Comparison of ENCODE assay signal across 19 cellular contexts in genomic region chr5:151191661-151192060, GRCh38. TPM values are rescaled to one million over a fixed set of nuclear protein-coding genes. Genes with fewer than 3 reads are reported as not detected.
DNase-seq lines count a peak whose midpoint lies in the region; ATAC-seq, FAIRE-seq and TF ChIP-seq lines count a peak whose summit lies in the region.
"Had no signal": no experiment of that assay in that cellular context is flagged by ENCODE, and none has a peak within 500 bp of the region (broad histone marks: within the 10 kb centered on the region; RNA-seq: fewer than 3 reads in every experiment).

No MANE protein-coding gene starts in this region.

- TF ChIP-seq CTCF in activated CD8-positive, alpha-beta T cell treated with anti-CD3 and anti-CD28 coated beads for 36 hours (IDR thresholded peaks at IDR 0.05) = no peak
- TF ChIP-seq CTCF in RWPE2 (IDR thresholded peaks at IDR 0.05; ENCODE audit: poor library complexity, severe bottlenecking) (no peak), epithelial cell of esophagus (IDR thresholded peaks at IDR 0.05; ENCODE audit: insufficient read depth, low read depth, low read length, missing control alignments) (no peak), esophagus muscularis mucosa (IDR thresholded peaks at IDR 0.05) (no peak)

- no peak overlapping the region for H3K4me3 Mint-ChIP-seq in activated CD8-positive, alpha-beta T cell treated with anti-CD3 and anti-CD28 coated beads for 36 hours
- no peak overlapping the region for H3K4me3 Mint-ChIP-seq in activated CD8-positive, alpha-beta T cell treated with anti-CD3 and anti-CD28 coated beads, Interleukin-2, amount 10 ng/mL, durations not matched to agents 7 days and 5 days
- no peak overlapping the region for H3K4me3 Mint-ChIP-seq in stimulated activated effector memory CD8-positive, alpha-beta T cell treated with anti-CD3 and anti-CD28 coated beads, Interleukin-12 subunit alpha, Interleukin-12 subunit beta, amount 100 ng/mL, for 72 hours
- H3K4me3 Mint-ChIP-seq: brain had no signal

- peaks cover 77% of the 10 kb centered on the region for H3K36me3 Mint-ChIP-seq in activated CD8-positive, alpha-beta T cell treated with anti-CD3 and anti-CD28 coated beads for 36 hours (ENCODE audit: low read depth)
- H3K36me3 Mint-ChIP-seq in activated CD8-positive, alpha-beta T cell treated with anti-CD3 and anti-CD28 coated beads, Interleukin-2, amount 10 ng/mL, durations not matched to agents 7 days and 5 days (ENCODE audit: low read depth) = peaks cover 90% of the 10 kb centered on the region
- peaks cover 92% of the 10 kb centered on the region for H3K36me3 Mint-ChIP-seq in stimulated activated effector memory CD8-positive, alpha-beta T cell treated with anti-CD3 and anti-CD28 coated beads, Interleukin-12 subunit alpha, Interleukin-12 subunit beta, amount 100 ng/mL, for 72 hours

- H3K4me1 Mint-ChIP-seq in activated CD8-positive, alpha-beta T cell treated with anti-CD3 and anti-CD28 coated beads for 36 hours (ENCODE audit: low read depth) = peaks cover 57% of the 10 kb centered on the region
- peaks cover 29% of the 10 kb centered on the region for H3K4me1 Mint-ChIP-seq in activated CD8-positive, alpha-beta T cell treated with anti-CD3 and anti-CD28 coated beads, Interleukin-2, amount 10 ng/mL, durations not matched to agents 7 days and 5 days (ENCODE audit: low read depth)
- H3K4me1 Mint-ChIP-seq in stimulated activated effector memory CD8-positive, alpha-beta T cell treated with anti-CD3 and anti-CD28 coated beads, Interleukin-12 subunit alpha, Interleukin-12 subunit beta, amount 100 ng/mL, for 72 hours = peaks cover 49% of the 10 kb centered on the region
- H3K4me1 Mint-ChIP-seq: brain had no signal

- H3K36me3 ChIP-seq in RWPE2 (ENCODE audit: low read depth) (no peaks in the 10 kb centered on the region), esophagus muscularis mucosa (peaks cover 0 to 53% (median 20%) of the 10 kb centered on the region in 4 donors)

- H3K9me3 Mint-ChIP-seq in activated CD8-positive, alpha-beta T cell treated with anti-CD3 and anti-CD28 coated beads for 36 hours = peaks cover 32% of the 10 kb centered on the region
- H3K9me3 Mint-ChIP-seq in activated CD8-positive, alpha-beta T cell treated with anti-CD3 and anti-CD28 coated beads, Interleukin-2, amount 10 ng/mL, durations not matched to agents 7 days and 5 days (ENCODE audit: insufficient read depth) = peaks cover 43% of the 10 kb centered on the region
- peaks cover 15% of the 10 kb centered on the region for H3K9me3 Mint-ChIP-seq in stimulated activated effector memory CD8-positive, alpha-beta T cell treated with anti-CD3 and anti-CD28 coated beads, Interleukin-12 subunit alpha, Interleukin-12 subunit beta, amount 100 ng/mL, for 72 hours

- no peak for ATAC-seq in activated CD8-positive, alpha-beta T cell treated with anti-CD3 and anti-CD28 coated beads for 36 hours
- ATAC-seq in activated CD8-positive, alpha-beta T cell treated with anti-CD3 and anti-CD28 coated beads, Interleukin-2, amount 10 ng/mL, durations not matched to agents 7 days and 5 days = no peak
- ATAC-seq in RWPE2 (ENCODE audit: low read depth) = 0 out of 3 replicates have a peak, but pooled peaks have one; percentile 23
- no peak for ATAC-seq in stimulated activated effector memory CD8-positive, alpha-beta T cell treated with anti-CD3 and anti-CD28 coated beads, Interleukin-12 subunit alpha, Interleukin-12 subunit beta, amount 100 ng/mL, for 72 hours
- ATAC-seq: right cardiac atrium, SK-N-SH treated with all-trans-retinoic acid at 6 μM for 48 hours had no signal

- no peak for FAIRE-seq in GM12891 (lab: Jason Lieb, UNC)

- H3K4me1 ChIP-seq in RWPE2 (ENCODE audit: insufficient read depth, poor library complexity, severe bottlenecking) (no peaks in the 10 kb centered on the region), esophagus muscularis mucosa (peaks cover 4 to 18% (median 11%) of the 10 kb centered on the region in 4 donors)

- no peak for DNase-seq in activated CD8-positive, alpha-beta T cell treated with anti-CD3 and anti-CD28 coated beads for 36 hours
- DNase-seq in activated CD8-positive, alpha-beta T cell treated with anti-CD3 and anti-CD28 coated beads, Interleukin-2, amount 10 ng/mL, durations not matched to agents 7 days and 5 days = no peak
- DNase-seq in RWPE2 (ENCODE audit: low spot score) (peak; percentile 21), epithelial cell of esophagus (ENCODE audit: low read depth) (peak; percentile 41), HT-29 (ENCODE audit: low spot score) (no peak), esophagus muscularis mucosa (ENCODE audit: extremely low spot score) (no peak), GM12891 (ENCODE audit: insufficient read length, low spot score) (no peak)
- DNase-seq in stimulated activated effector memory CD8-positive, alpha-beta T cell treated with anti-CD3 and anti-CD28 coated beads, Interleukin-12 subunit alpha, Interleukin-12 subunit beta, amount 100 ng/mL, for 72 hours (ENCODE audit: low spot score in 2 of 2) = no peak
- DNase-seq: activated CD4-positive, alpha-beta T cell treated with anti-CD3 and anti-CD28 coated beads, Interleukin-2, amount 50 U/mL, for 1 hour; dermis blood vessel endothelial cell; erythroblast; GDM1; HCEC 1CT; NCI-H2107; NCI-H510A treated with DMSO at 0.1 percent for 48 hours; right cardiac atrium; RPMI8226 had no signal

- WGBS in esophagus muscularis mucosa = 100% methylated on average over 1 of the region's 1 CpG

- POLR2A ChIA-PET in activated CD8-positive, alpha-beta T cell treated with anti-CD3 and anti-CD28 coated beads for 36 hours (lab: Charles Lee) = interaction anchor here (0.5 kb wide), 1 partner anchor 40 kb away, joined by 3 read pairs; no protein-coding TSS in a partner anchor
- POLR2A ChIA-PET in activated CD8-positive, alpha-beta T cell treated with anti-CD3 and anti-CD28 coated beads, Interleukin-2, amount 10 ng/mL, durations not matched to agents 7 days and 5 days (lab: Charles Lee) = interaction anchor here (0.7 kb wide), 1 partner anchor 371 kb away, joined by 3 read pairs; no protein-coding TSS in a partner anchor

- peak overlapping the region; percentile 80 for H3K27ac Mint-ChIP-seq in activated CD8-positive, alpha-beta T cell treated with anti-CD3 and anti-CD28 coated beads for 36 hours
- no peak overlapping the region for H3K27ac Mint-ChIP-seq in activated CD8-positive, alpha-beta T cell treated with anti-CD3 and anti-CD28 coated beads, Interleukin-2, amount 10 ng/mL, durations not matched to agents 7 days and 5 days
- H3K27ac Mint-ChIP-seq in stimulated activated effector memory CD8-positive, alpha-beta T cell treated with anti-CD3 and anti-CD28 coated beads, Interleukin-12 subunit alpha, Interleukin-12 subunit beta, amount 100 ng/mL, for 72 hours = peak overlapping the region; percentile 52
- H3K27ac Mint-ChIP-seq: brain had no signal

- H3K4me3 ChIP-seq in RWPE2 (ENCODE audit: severe bottlenecking) = no peak overlapping the region
- H3K4me3 ChIP-seq in epithelial cell of esophagus (ENCODE audit: low read length) = no peak overlapping the region
- H3K4me3 ChIP-seq in esophagus muscularis mucosa = no peak overlapping the region

- intact Hi-C loops in activated CD8-positive, alpha-beta T cell treated with anti-CD3 and anti-CD28 coated beads for 36 hours (cut with micrococcal nuclease) = no loop called here
- intact Hi-C loops in esophagus muscularis mucosa (cut with DNase I) = no loop called here

- no peak overlapping the region for H3K27ac ChIP-seq in RWPE2 (ENCODE audit: poor library complexity, severe bottlenecking)
- no peak overlapping the region for H3K27ac ChIP-seq in esophagus muscularis mucosa (replicated peaks in 1 of 4)

- H3K27me3 ChIP-seq in RWPE2 (ENCODE audit: insufficient read depth, poor library complexity, severe bottlenecking) (no peaks in the 10 kb centered on the region), esophagus muscularis mucosa (no peaks in the 10 kb centered on the region)

- H3K27me3 Mint-ChIP-seq in activated CD8-positive, alpha-beta T cell treated with anti-CD3 and anti-CD28 coated beads for 36 hours = no peaks in the 10 kb centered on the region
- no peaks in the 10 kb centered on the region for H3K27me3 Mint-ChIP-seq in activated CD8-positive, alpha-beta T cell treated with anti-CD3 and anti-CD28 coated beads, Interleukin-2, amount 10 ng/mL, durations not matched to agents 7 days and 5 days (ENCODE audit: low read depth)

- TF ChIP-seq POLR2A in esophagus muscularis mucosa (IDR thresholded peaks at IDR 0.05; ENCODE audit: low read depth) (no peak), GM12891 (IDR thresholded peaks at IDR 0.05; ENCODE audit: low read depth, low read length) (no peak)

- CTCF ChIA-PET in activated CD8-positive, alpha-beta T cell treated with anti-CD3 and anti-CD28 coated beads for 36 hours (lab: Charles Lee) = interaction anchor here (0.8 to 2.0 kb wide), 9 partner anchors 8 to 76 kb away, joined by 3 to 9 read pairs (median 4); partner anchors contain the start of gene CCDC69
- CTCF ChIA-PET in activated CD8-positive, alpha-beta T cell treated with anti-CD3 and anti-CD28 coated beads, Interleukin-2, amount 10 ng/mL, durations not matched to agents 7 days and 5 days (lab: Charles Lee) = interaction anchor here (0.6 to 5.2 kb wide), 9 partner anchors 9 to 144 kb away, joined by 3 to 23 read pairs (median 3); no protein-coding TSS in a partner anchor

- H3K9me3 ChIP-seq in RWPE2 (ENCODE audit: severe bottlenecking) = peaks cover 5% of the 10 kb centered on the region
- H3K9me3 ChIP-seq in esophagus muscularis mucosa = no peaks in the 10 kb centered on the region

- no peak for TF ChIP-seq EP300 in esophagus muscularis mucosa (IDR thresholded peaks at IDR 0.05)

TF ChIP-seq in GM12891, 5 proteins besides CTCF, POLR2A, EP300 and RAD21:
- TF ChIP-seq TAF1 (IDR thresholded peaks at IDR 0.05; ENCODE audit: low read depth, low read length) = no peak
- TF ChIP-seq SPI1 (IDR thresholded peaks at IDR 0.05; ENCODE audit: low read depth, low read length) = no peak
- no peak for TF ChIP-seq POLR2AphosphoS5 (IDR thresholded peaks at IDR 0.05; ENCODE audit: low read depth, low read length)
- no peak for TF ChIP-seq PAX5 (IDR thresholded peaks at IDR 0.05; ENCODE audit: insufficient read depth, low read length, severe bottlenecking)
- no peak for TF ChIP-seq POU2F2 (IDR thresholded peaks at IDR 0.05; ENCODE audit: low read depth, low read length)

RNA-seq across cellular contexts. Expression of gene CCDC69, which starts 32.2 kb away (rescaled TPM):
- total RNA-seq in activated CD8-positive, alpha-beta T cell treated with anti-CD3 and anti-CD28 coated beads for 36 hours = 10 to 100 TPM; 33.0 to 34.5 TPM
- 10 to 100 TPM; 87.6 to 92.7 TPM for total RNA-seq in activated CD8-positive, alpha-beta T cell treated with anti-CD3 and anti-CD28 coated beads, Interleukin-2, amount 10 ng/mL, durations not matched to agents 7 days and 5 days
- 0.33 and 0.50 TPM in 2 replicates for total RNA-seq in HT-29 (2014; rRNA removed; shearing (Covaris generic))
- 100 to 1,000 TPM; 217 to 341 (median 285) TPM for total RNA-seq in esophagus muscularis mucosa
- 37.1 TPM for polyA plus RNA-seq in GM12891 (2012; ENCODE audit: low read depth, missing spikeins)

RNA-seq across cellular contexts. Expression of gene ANXA6, which starts 34.1 kb away (rescaled TPM):
- 100 to 1,000 TPM; 328 to 336 TPM for total RNA-seq in activated CD8-positive, alpha-beta T cell treated with anti-CD3 and anti-CD28 coated beads for 36 hours
- 100 to 1,000 TPM; 481 to 495 TPM for total RNA-seq in activated CD8-positive, alpha-beta T cell treated with anti-CD3 and anti-CD28 coated beads, Interleukin-2, amount 10 ng/mL, durations not matched to agents 7 days and 5 days
- 3.6 and 5.3 TPM in 2 replicates for total RNA-seq in HT-29 (2014; rRNA removed; shearing (Covaris generic))
- 100 to 1,000 TPM; 232 to 442 (median 374) TPM for total RNA-seq in esophagus muscularis mucosa
- polyA plus RNA-seq in GM12891 (2012; ENCODE audit: low read depth, missing spikeins) = 409 TPM

Comparison
In these comparisons a context has a peak if more than half of its experiments do, and no peak if none do; other contexts are left out.
1. DNase-seq: peak in RWPE2 (single experiment) and epithelial cell of esophagus (single experiment); none in activated CD8-positive, alpha-beta T cell treated with anti-CD3 and anti-CD28 coated beads for 36 hours (single experiment), activated CD8-positive, alpha-beta T cell treated with anti-CD3 and anti-CD28 coated beads, Interleukin-2, amount 10 ng/mL, durations not matched to agents 7 days and 5 days (single experiment), stimulated activated effector memory CD8-positive, alpha-beta T cell treated with anti-CD3 and anti-CD28 coated beads, Interleukin-12 subunit alpha, Interleukin-12 subunit beta, amount 100 ng/mL, for 72 hours (0 of 2), HT-29 (single experiment), esophagus muscularis mucosa (single experiment) and GM12891 (single experiment).
2. RNA of gene CCDC69, which starts 32.2 kb away (total RNA-seq): 217 to 341 TPM in esophagus muscularis mucosa, 87.6 to 92.7 TPM in activated CD8-positive, alpha-beta T cell treated with anti-CD3 and anti-CD28 coated beads, Interleukin-2, amount 10 ng/mL, durations not matched to agents 7 days and 5 days and 33.0 to 34.5 TPM in activated CD8-positive, alpha-beta T cell treated with anti-CD3 and anti-CD28 coated beads for 36 hours; 0.33 to 0.50 TPM in HT-29; every median in the first group is over 10 times any median in the second.
3. RNA of gene ANXA6, which starts 34.1 kb away (total RNA-seq): 481 to 495 TPM in activated CD8-positive, alpha-beta T cell treated with anti-CD3 and anti-CD28 coated beads, Interleukin-2, amount 10 ng/mL, durations not matched to agents 7 days and 5 days, 232 to 442 TPM in esophagus muscularis mucosa and 328 to 336 TPM in activated CD8-positive, alpha-beta T cell treated with anti-CD3 and anti-CD28 coated beads for 36 hours; 3.6 to 5.3 TPM in HT-29; every median in the first group is over 10 times any median in the second.